In genomic region chr10:29007370-29007747, GRCh38 we compare ENCODE assay signal across 32 cellular contexts.
"Had no signal": no experiment of that assay in that cellular context is flagged by ENCODE, and none has a peak within 500 bp of the region (broad histone marks: within the 10 kb centered on the region; RNA-seq: fewer than 3 reads in every experiment).

No MANE protein-coding gene starts in this region.

- H3K27ac Mint-ChIP-seq: activated CD4-positive, alpha-beta memory T cell treated with anti-CD3 and anti-CD28 coated beads, Interleukin-2, amount 10 ng/mL, durations not matched to agents 7 days and 5 days; activated CD4-positive, alpha-beta T cell treated with anti-CD3 and anti-CD28 coated beads for 36 hours; activated CD4-positive, alpha-beta T cell treated with anti-CD3 and anti-CD28 coated beads, Interleukin-2, amount 10 ng/mL, durations not matched to agents 7 days and 5 days; activated naive CD4-positive, alpha-beta T cell treated with anti-CD3 and anti-CD28 coated beads for 36 hours; activated naive CD4-positive, alpha-beta T cell treated with anti-CD3 and anti-CD28 coated beads, Interleukin-2, amount 50 U/mL, for 24 hours; activated naive CD8-positive, alpha-beta T cell treated with anti-CD3 and anti-CD28 coated beads for 36 hours; activated naive CD8-positive, alpha-beta T cell treated with anti-CD3 and anti-CD28 coated beads, Interleukin-2, amount 50 U/mL, for 24 hours; activated T-helper 2 cell treated with anti-CD3 and anti-CD28 coated beads, Interferon-gamma antibody, Interleukin-2, Interleukin-4, amounts not matched to agents 10 μg/mL and 5 μg/mL and 100 μg/mL, durations not matched to agents 14 hours and 24 hours and 36 hours; brain; dendritic cell treated with granulocyte-macrophage colony-stimulating factor and Interleukin-4, amounts not matched to agents 40 ng/mL and 50 ng/mL, for 4 days; endodermal cell had no signal

- H3K27me3 ChIP-seq: adrenal gland, breast epithelium, cardiac muscle cell, heart left ventricle had no signal

- H3K4me3 Mint-ChIP-seq: activated CD4-positive, alpha-beta memory T cell treated with anti-CD3 and anti-CD28 coated beads, Interleukin-2, amount 10 ng/mL, durations not matched to agents 7 days and 5 days; activated CD4-positive, alpha-beta T cell treated with anti-CD3 and anti-CD28 coated beads for 36 hours; activated CD4-positive, alpha-beta T cell treated with anti-CD3 and anti-CD28 coated beads, Interleukin-2, amount 10 ng/mL, durations not matched to agents 7 days and 5 days; activated naive CD4-positive, alpha-beta T cell treated with anti-CD3 and anti-CD28 coated beads for 36 hours; activated naive CD4-positive, alpha-beta T cell treated with anti-CD3 and anti-CD28 coated beads, Interleukin-2, amount 50 U/mL, for 24 hours; activated naive CD8-positive, alpha-beta T cell treated with anti-CD3 and anti-CD28 coated beads for 36 hours; activated naive CD8-positive, alpha-beta T cell treated with anti-CD3 and anti-CD28 coated beads, Interleukin-2, amount 50 U/mL, for 24 hours; activated T-cell treated with anti-CD3 and anti-CD28 coated beads, Interleukin-2, amount 50 U/mL, for 4 hours; brain; dendritic cell treated with granulocyte-macrophage colony-stimulating factor and Interleukin-4, amounts not matched to agents 40 ng/mL and 50 ng/mL, for 4 days; endodermal cell had no signal

- H3K4me3 ChIP-seq: adrenal gland, breast epithelium, cardiac muscle cell, coronary artery, dorsolateral prefrontal cortex, heart left ventricle had no signal

- H3K27ac ChIP-seq: adrenal gland, breast epithelium, cardiac muscle cell, coronary artery, dorsolateral prefrontal cortex, heart left ventricle had no signal

- H3K4me1 Mint-ChIP-seq: activated CD4-positive, alpha-beta memory T cell treated with anti-CD3 and anti-CD28 coated beads, Interleukin-2, amount 10 ng/mL, durations not matched to agents 7 days and 5 days; activated CD4-positive, alpha-beta T cell treated with anti-CD3 and anti-CD28 coated beads for 36 hours; activated CD4-positive, alpha-beta T cell treated with anti-CD3 and anti-CD28 coated beads, Interleukin-2, amount 10 ng/mL, durations not matched to agents 7 days and 5 days; activated naive CD4-positive, alpha-beta T cell treated with anti-CD3 and anti-CD28 coated beads, Interleukin-2, amount 50 U/mL, for 24 hours; activated naive CD8-positive, alpha-beta T cell treated with anti-CD3 and anti-CD28 coated beads for 36 hours; activated naive CD8-positive, alpha-beta T cell treated with anti-CD3 and anti-CD28 coated beads, Interleukin-2, amount 50 U/mL, for 24 hours had no signal

- H3K4me1 ChIP-seq: adrenal gland, breast epithelium, heart left ventricle had no signal

- FAIRE-seq: frontal cortex had no signal

- H3K36me3 Mint-ChIP-seq: activated naive CD4-positive, alpha-beta T cell treated with anti-CD3 and anti-CD28 coated beads, Interleukin-2, amount 50 U/mL, for 24 hours; activated naive CD8-positive, alpha-beta T cell treated with anti-CD3 and anti-CD28 coated beads for 36 hours; brain had no signal

- H3K9me3 ChIP-seq: adrenal gland, breast epithelium had no signal

- H3K9me3 Mint-ChIP-seq: activated CD4-positive, alpha-beta memory T cell treated with anti-CD3 and anti-CD28 coated beads, Interleukin-2, amount 10 ng/mL, durations not matched to agents 7 days and 5 days; activated CD4-positive, alpha-beta T cell treated with anti-CD3 and anti-CD28 coated beads, Interleukin-2, amount 10 ng/mL, durations not matched to agents 7 days and 5 days; activated naive CD4-positive, alpha-beta T cell treated with anti-CD3 and anti-CD28 coated beads for 36 hours; activated naive CD4-positive, alpha-beta T cell treated with anti-CD3 and anti-CD28 coated beads, Interleukin-2, amount 50 U/mL, for 24 hours; activated naive CD8-positive, alpha-beta T cell treated with anti-CD3 and anti-CD28 coated beads for 36 hours; activated naive CD8-positive, alpha-beta T cell treated with anti-CD3 and anti-CD28 coated beads, Interleukin-2, amount 50 U/mL, for 24 hours; activated T-cell treated with anti-CD3 and anti-CD28 coated beads, Interleukin-2, amount 50 U/mL, for 4 hours; activated T-helper 2 cell treated with anti-CD3 and anti-CD28 coated beads, Interferon-gamma antibody, Interleukin-2, Interleukin-4, amounts not matched to agents 10 μg/mL and 5 μg/mL and 100 μg/mL, durations not matched to agents 14 hours and 24 hours and 36 hours; dendritic cell treated with granulocyte-macrophage colony-stimulating factor and Interleukin-4, amounts not matched to agents 40 ng/mL and 50 ng/mL, for 4 days had no signal

- ATAC-seq: activated CD4-positive, alpha-beta T cell treated with anti-CD3 and anti-CD28 coated beads for 36 hours; activated naive CD8-positive, alpha-beta T cell treated with anti-CD3 and anti-CD28 coated beads, Interleukin-2, amount 50 U/mL, for 24 hours; activated T-cell treated with anti-CD3 and anti-CD28 coated beads, Interleukin-2, amount 50 U/mL, for 4 hours; esophagus mucosa; heart left ventricle had no signal

- DNase-seq: activated CD4-positive, alpha-beta memory T cell treated with anti-CD3 and anti-CD28 coated beads, Interleukin-2, amount 10 ng/mL, durations not matched to agents 7 days and 5 days; activated CD4-positive, alpha-beta T cell treated with anti-CD3 and anti-CD28 coated beads for 36 hours; activated CD4-positive, alpha-beta T cell treated with anti-CD3 and anti-CD28 coated beads, Interleukin-2, amount 10 ng/mL, durations not matched to agents 7 days and 5 days; activated CD4-positive, alpha-beta T cell treated with anti-CD3 and anti-CD28 coated beads, Interleukin-2, amount 50 U/mL, for 4 hours; activated CD4-positive, CD25-positive, alpha-beta regulatory T cell; activated CD4-positive, CD25-positive, alpha-beta regulatory T cell treated with anti-CD3 and anti-CD28 coated beads, Interleukin-2, amount 50 U/mL, for 72 hours; activated effector memory CD4-positive, alpha-beta T cell treated with anti-CD3 and anti-CD28 coated beads, Interleukin-2, amount 50 U/mL, for 16 hours; activated naive CD4-positive, alpha-beta T cell treated with anti-CD3 and anti-CD28 coated beads for 36 hours; activated naive CD8-positive, alpha-beta T cell treated with anti-CD3 and anti-CD28 coated beads for 36 hours; activated naive CD8-positive, alpha-beta T cell treated with anti-CD3 and anti-CD28 coated beads, Interleukin-2, amount 50 U/mL, for 24 hours; activated T-cell treated with anti-CD3 and anti-CD28 coated beads, Interleukin-2, amount 50 U/mL, for 4 hours; adrenal gland; amygdala; aorta; central memory CD4-positive, alpha-beta T cell; cerebellar nuclear complex; dorsolateral prefrontal cortex; effector memory CD4-positive, alpha-beta T cell; endodermal cell; foreskin fibroblast; glutamatergic neuron; T-helper 2 cell had no signal

- H3K36me3 ChIP-seq: adrenal gland, breast epithelium, cardiac muscle cell, heart left ventricle had no signal

- H3K27me3 Mint-ChIP-seq: activated CD4-positive, alpha-beta memory T cell treated with anti-CD3 and anti-CD28 coated beads, Interleukin-2, amount 10 ng/mL, durations not matched to agents 7 days and 5 days; activated CD4-positive, alpha-beta T cell treated with anti-CD3 and anti-CD28 coated beads, Interleukin-2, amount 10 ng/mL, durations not matched to agents 7 days and 5 days; activated naive CD4-positive, alpha-beta T cell treated with anti-CD3 and anti-CD28 coated beads, Interleukin-2, amount 50 U/mL, for 24 hours; activated naive CD8-positive, alpha-beta T cell treated with anti-CD3 and anti-CD28 coated beads, Interleukin-2, amount 50 U/mL, for 24 hours had no signal
